Comparison of ENCODE assay signal across 33 cellular contexts in the genomic region with DNA sequence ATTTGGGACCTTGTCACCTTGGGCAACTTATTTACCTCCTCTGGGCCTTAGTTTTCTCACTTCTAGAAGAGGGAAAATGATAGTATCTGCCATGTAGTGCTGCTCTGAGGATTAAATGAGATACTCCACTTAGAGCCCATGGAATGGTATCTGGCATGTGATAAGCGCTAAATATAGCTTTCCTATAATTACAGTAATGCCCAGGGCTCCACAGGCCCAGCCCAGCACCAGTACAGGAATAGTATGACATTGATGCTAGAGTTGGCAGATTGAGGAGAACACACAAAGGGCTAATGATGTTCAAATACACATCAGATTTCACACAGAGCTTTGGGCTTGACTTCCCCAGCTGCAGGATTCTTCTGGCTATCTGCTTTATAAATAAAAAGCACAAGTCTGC.
"Had no signal": no experiment of that assay in that cellular context is flagged by ENCODE, and none has a peak within 500 bp of the region (broad histone marks: within the 10 kb centered on the region; RNA-seq: fewer than 3 reads in every experiment).

No MANE protein-coding gene starts in this region.

- H3K9me3 Mint-ChIP-seq: activated CD4-positive, alpha-beta T cell treated with anti-CD3 and anti-CD28 coated beads, Interleukin-2, amount 10 ng/mL, durations not matched to agents 24 days and 14 days; activated naive CD4-positive, alpha-beta T cell treated with anti-CD3 and anti-CD28 coated beads, Interleukin-2, amount 50 U/mL, for 24 hours; T-helper 2 cell treated with Interferon-gamma antibody and Interleukin-4, amounts not matched to agents 5 μg/mL and 100 μg/mL, for 36 hours had no signal

- H3K4me3 Mint-ChIP-seq: activated CD4-positive, alpha-beta T cell treated with anti-CD3 and anti-CD28 coated beads, Interleukin-2, amount 10 ng/mL, durations not matched to agents 24 days and 14 days; activated CD8-positive, alpha-beta T cell treated with anti-CD3 and anti-CD28 coated beads for 36 hours; activated naive CD4-positive, alpha-beta T cell treated with anti-CD3 and anti-CD28 coated beads, Interleukin-2, amount 50 U/mL, for 24 hours; activated naive CD8-positive, alpha-beta T cell treated with anti-CD3 and anti-CD28 coated beads, Interleukin-2, amount 10 ng/mL, durations not matched to agents 7 days and 5 days; T-helper 2 cell treated with Interferon-gamma antibody and Interleukin-4, amounts not matched to agents 5 μg/mL and 100 μg/mL, for 36 hours had no signal

- H3K27ac Mint-ChIP-seq: activated CD4-positive, alpha-beta T cell treated with anti-CD3 and anti-CD28 coated beads, Interleukin-2, amount 10 ng/mL, durations not matched to agents 24 days and 14 days; activated naive CD4-positive, alpha-beta T cell treated with anti-CD3 and anti-CD28 coated beads, Interleukin-2, amount 50 U/mL, for 24 hours; activated naive CD8-positive, alpha-beta T cell treated with anti-CD3 and anti-CD28 coated beads, Interleukin-2, amount 10 ng/mL, durations not matched to agents 7 days and 5 days; activated T-helper 2 cell treated with anti-CD3 and anti-CD28 coated beads, Interferon-gamma antibody, Interleukin-2, Interleukin-4, amounts not matched to agents 10 μg/mL and 5 μg/mL and 100 μg/mL, durations not matched to agents 14 hours and 24 hours and 36 hours; T-helper 2 cell treated with Interferon-gamma antibody and Interleukin-4, amounts not matched to agents 5 μg/mL and 100 μg/mL, for 36 hours had no signal

- H3K27ac ChIP-seq: body of pancreas, breast epithelium, PC-9, RWPE1, SJCRH30, SK-N-MC had no signal

- H3K4me3 ChIP-seq: body of pancreas, breast epithelium, MG63, PC-9, SJCRH30, SK-N-MC had no signal

- H3K27me3 Mint-ChIP-seq: activated CD4-positive, alpha-beta T cell treated with anti-CD3 and anti-CD28 coated beads, Interleukin-2, amount 10 ng/mL, durations not matched to agents 24 days and 14 days; activated CD8-positive, alpha-beta T cell treated with anti-CD3 and anti-CD28 coated beads for 36 hours; activated naive CD4-positive, alpha-beta T cell treated with anti-CD3 and anti-CD28 coated beads, Interleukin-2, amount 50 U/mL, for 24 hours; activated naive CD8-positive, alpha-beta T cell treated with anti-CD3 and anti-CD28 coated beads, Interleukin-2, amount 10 ng/mL, durations not matched to agents 7 days and 5 days had no signal

- H3K27me3 ChIP-seq: body of pancreas, breast epithelium, MG63, SJCRH30 had no signal

- H3K9me3 ChIP-seq: body of pancreas, SJCRH30 had no signal

- ATAC-seq: activated CD8-positive, alpha-beta T cell treated with anti-CD3 and anti-CD28 coated beads for 36 hours; body of pancreas had no signal

- DNase-seq: activated CD4-positive, alpha-beta T cell treated with anti-CD3 and anti-CD28 coated beads, Interleukin-2, amount 10 ng/mL, durations not matched to agents 24 days and 14 days; activated CD4-positive, alpha-beta T cell treated with anti-CD3 and anti-CD28 coated beads, Interleukin-2, amount 50 U/mL, for 4 hours; activated CD8-positive, alpha-beta T cell treated with anti-CD3 and anti-CD28 coated beads for 36 hours; activated gamma-delta T cell; activated naive CD4-positive, alpha-beta T cell treated with Interleukin-2 at 50 U/mL for 16 hours; activated naive CD8-positive, alpha-beta T cell treated with anti-CD3 and anti-CD28 coated beads, Interleukin-2, amount 10 ng/mL, durations not matched to agents 7 days and 5 days; activated T-cell treated with anti-CD3 and anti-CD28 coated beads, Interleukin-2, amount 50 U/mL, for 1 hour; amygdala; body of pancreas; caudate nucleus; Kasumi-1; KG1; MG63; NCI-H1048; NCI-H1105 treated with DMSO at 0.1 percent for 48 hours; NCI-H1436; NCI-H187; NCI-H2029 treated with DMSO at 0.1 percent for 48 hours; NCI-H2107; NCI-H2171; NCI-H510A treated with DMSO at 0.1 percent for 48 hours; NCI-H526 treated with DMSO at 0.1 percent for 48 hours; NCI-H82; NK-92 treated with Interleukin-12 subunit alpha and Interleukin-12 subunit beta, amount 100 ng/mL, for 24 hours; PC-9; SHP77; SJCRH30 had no signal

- H3K4me1 ChIP-seq: breast epithelium, SJCRH30 had no signal
